In the genomic region with DNA sequence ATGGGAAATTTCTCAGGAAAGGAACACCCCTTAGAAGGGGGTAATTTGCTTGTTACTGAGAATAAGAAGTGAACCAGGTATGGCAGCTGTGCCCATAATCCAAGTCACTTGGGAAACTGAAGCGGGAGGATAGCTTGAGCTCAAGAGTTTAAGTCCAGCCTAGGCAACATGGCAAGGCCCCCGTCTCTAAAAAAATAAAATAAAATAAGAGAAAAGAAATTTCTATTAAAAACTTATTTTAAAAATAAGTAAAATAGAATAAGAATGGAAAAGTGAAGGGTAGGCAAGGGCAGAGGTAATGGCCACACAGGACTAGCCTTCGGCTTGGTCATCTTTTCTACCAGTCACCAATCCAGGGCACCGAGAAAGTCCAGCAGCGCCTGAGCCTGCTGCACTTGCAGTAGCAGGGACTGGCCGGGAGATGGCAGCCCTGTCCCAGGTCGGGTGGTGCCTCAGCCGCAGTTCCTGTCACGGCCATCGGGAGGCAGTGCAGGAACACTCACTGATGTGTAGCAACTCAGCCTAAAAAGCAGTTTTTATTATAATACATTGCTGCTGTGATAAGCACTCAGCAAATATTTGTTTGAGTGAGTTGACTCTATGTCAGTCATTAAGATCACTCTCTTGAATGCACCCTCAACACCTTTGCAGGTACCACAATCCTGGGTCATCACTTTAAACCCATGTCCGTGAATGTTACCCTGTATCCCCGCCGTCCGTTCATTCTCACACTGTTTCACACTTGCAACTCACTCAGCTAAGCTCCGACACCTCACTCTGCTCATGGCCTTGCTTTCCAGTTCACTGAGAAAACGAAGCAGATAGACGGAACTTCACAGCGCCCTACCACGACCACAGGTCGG, we compare ENCODE assay signal across 1 cellular context.
TF ChIP-seq lines count a peak whose summit lies in the region.

No MANE protein-coding gene starts in this region.

TF ChIP-seq in HepG2, 621 proteins besides CTCF, POLR2A, EP300 and RAD21 (continued from another document and continues in another):
- TF ChIP-seq ZNF574 (CRISPR knock-in tag; IDR thresholded peaks at IDR 0.05) = peak; percentile 64; the same call in 1 of the 2 replicates
- TF ChIP-seq ZNF350 (CRISPR knock-in tag; IDR thresholded peaks at IDR 0.05; ENCODE audit: borderline replicate concordance, low read depth) = peak; percentile 89
- TF ChIP-seq NR2C2 (CRISPR knock-in tag; IDR thresholded peaks at IDR 0.05; ENCODE audit: borderline replicate concordance) = 0 out of 2 replicates have a peak, but pooled peaks have one; percentile 26
- TF ChIP-seq, protein P1, sequence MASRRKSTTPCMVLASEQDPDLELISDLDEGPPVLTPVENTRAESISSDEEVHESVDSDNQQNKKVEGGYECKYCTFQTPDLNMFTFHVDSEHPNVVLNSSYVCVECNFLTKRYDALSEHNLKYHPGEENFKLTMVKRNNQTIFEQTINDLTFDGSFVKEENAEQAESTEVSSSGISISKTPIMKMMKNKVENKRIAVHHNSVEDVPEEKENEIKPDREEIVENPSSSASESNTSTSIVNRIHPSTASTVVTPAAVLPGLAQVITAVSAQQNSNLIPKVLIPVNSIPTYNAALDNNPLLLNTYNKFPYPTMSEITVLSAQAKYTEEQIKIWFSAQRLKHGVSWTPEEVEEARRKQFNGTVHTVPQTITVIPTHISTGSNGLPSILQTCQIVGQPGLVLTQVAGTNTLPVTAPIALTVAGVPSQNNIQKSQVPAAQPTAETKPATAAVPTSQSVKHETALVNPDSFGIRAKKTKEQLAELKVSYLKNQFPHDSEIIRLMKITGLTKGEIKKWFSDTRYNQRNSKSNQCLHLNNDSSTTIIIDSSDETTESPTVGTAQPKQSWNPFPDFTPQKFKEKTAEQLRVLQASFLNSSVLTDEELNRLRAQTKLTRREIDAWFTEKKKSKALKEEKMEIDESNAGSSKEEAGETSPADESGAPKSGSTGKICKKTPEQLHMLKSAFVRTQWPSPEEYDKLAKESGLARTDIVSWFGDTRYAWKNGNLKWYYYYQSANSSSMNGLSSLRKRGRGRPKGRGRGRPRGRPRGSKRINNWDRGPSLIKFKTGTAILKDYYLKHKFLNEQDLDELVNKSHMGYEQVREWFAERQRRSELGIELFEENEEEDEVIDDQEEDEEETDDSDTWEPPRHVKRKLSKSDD (CRISPR knock-in tag; IDR thresholded peaks at IDR 0.05; ENCODE audit: low read depth) = peak; percentile 49; the same call in 1 of the 2 replicates
- 0 out of 2 replicates have a peak, but pooled peaks have one; percentile 88 for TF ChIP-seq ZNF567 (CRISPR knock-in tag; IDR thresholded peaks at IDR 0.05; ENCODE audit: borderline replicate concordance)
- TF ChIP-seq ZFP36 (IDR thresholded peaks at IDR 0.05; ENCODE audit: borderline replicate concordance, low read depth, low read length, partially characterized antibody) = peak; percentile 71
- TF ChIP-seq YY1 (IDR thresholded peaks at IDR 0.05; ENCODE audit: insufficient read depth, insufficient replicate concordance, low read depth, low read length) = peak; percentile 82
- TF ChIP-seq GATAD2A (CRISPR knock-in tag; IDR thresholded peaks at IDR 0.05) = peak; percentile 70
- TF ChIP-seq ZNF326 (CRISPR knock-in tag; IDR thresholded peaks at IDR 0.05; ENCODE audit: borderline replicate concordance) = 0 out of 2 replicates have a peak, but pooled peaks have one; percentile 31
- TF ChIP-seq HMG20A (CRISPR knock-in tag; IDR thresholded peaks at IDR 0.05; ENCODE audit: borderline replicate concordance) = peak; percentile 34; the same call in 1 of the 2 replicates
- TF ChIP-seq SMARCE1 (IDR thresholded peaks at IDR 0.05; ENCODE audit: borderline replicate concordance) = no peak
- TF ChIP-seq ZNF441 (CRISPR knock-in tag; IDR thresholded peaks at IDR 0.05; ENCODE audit: borderline replicate concordance) = no peak
- no peak for TF ChIP-seq LCORL (IDR thresholded peaks at IDR 0.05)
- peak; percentile 75 for TF ChIP-seq LCORL (CRISPR knock-in tag; IDR thresholded peaks at IDR 0.05)
- TF ChIP-seq CCAR2 (optimal IDR thresholded peaks at IDR 0.05; ENCODE audit: low read depth, low read length) = no peak
- peak; percentile 72; the same call in 1 of the 2 replicates for TF ChIP-seq IRF9 (CRISPR knock-in tag; IDR thresholded peaks at IDR 0.05; ENCODE audit: borderline replicate concordance)
- TF ChIP-seq, protein P2, sequence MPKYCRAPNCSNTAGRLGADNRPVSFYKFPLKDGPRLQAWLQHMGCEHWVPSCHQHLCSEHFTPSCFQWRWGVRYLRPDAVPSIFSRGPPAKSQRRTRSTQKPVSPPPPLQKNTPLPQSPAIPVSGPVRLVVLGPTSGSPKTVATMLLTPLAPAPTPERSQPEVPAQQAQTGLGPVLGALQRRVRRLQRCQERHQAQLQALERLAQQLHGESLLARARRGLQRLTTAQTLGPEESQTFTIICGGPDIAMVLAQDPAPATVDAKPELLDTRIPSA (CRISPR knock-in tag; IDR thresholded peaks at IDR 0.05; ENCODE audit: borderline replicate concordance) = no peak
- TF ChIP-seq ZFYVE20 (CRISPR knock-in tag; IDR thresholded peaks at IDR 0.05; ENCODE audit: borderline replicate concordance, low read depth) = no peak
- peak; percentile 60; the same call in 1 of the 2 replicates for TF ChIP-seq MEF2D (CRISPR knock-in tag; IDR thresholded peaks at IDR 0.05)
- peak; percentile 36; the same call in 1 of the 2 replicates for TF ChIP-seq ZNF747 (CRISPR knock-in tag; IDR thresholded peaks at IDR 0.05; ENCODE audit: borderline replicate concordance)
- TF ChIP-seq, protein P3, sequence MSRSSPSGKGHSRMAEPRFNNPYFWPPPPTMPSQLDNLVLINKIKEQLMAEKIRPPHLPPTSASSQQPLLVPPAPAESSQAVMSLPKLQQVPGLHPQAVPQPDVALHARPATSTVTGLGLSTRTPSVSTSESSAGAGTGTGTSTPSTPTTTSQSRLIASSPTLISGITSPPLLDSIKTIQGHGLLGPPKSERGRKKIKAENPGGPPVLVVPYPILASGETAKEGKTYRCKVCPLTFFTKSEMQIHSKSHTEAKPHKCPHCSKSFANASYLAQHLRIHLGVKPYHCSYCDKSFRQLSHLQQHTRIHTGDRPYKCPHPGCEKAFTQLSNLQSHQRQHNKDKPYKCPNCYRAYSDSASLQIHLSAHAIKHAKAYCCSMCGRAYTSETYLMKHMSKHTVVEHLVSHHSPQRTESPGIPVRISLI (CRISPR knock-in tag; IDR thresholded peaks at IDR 0.05; ENCODE audit: borderline replicate concordance) = peak; percentile 62; the same call in 1 of the 2 replicates
- TF ChIP-seq, protein P4, sequence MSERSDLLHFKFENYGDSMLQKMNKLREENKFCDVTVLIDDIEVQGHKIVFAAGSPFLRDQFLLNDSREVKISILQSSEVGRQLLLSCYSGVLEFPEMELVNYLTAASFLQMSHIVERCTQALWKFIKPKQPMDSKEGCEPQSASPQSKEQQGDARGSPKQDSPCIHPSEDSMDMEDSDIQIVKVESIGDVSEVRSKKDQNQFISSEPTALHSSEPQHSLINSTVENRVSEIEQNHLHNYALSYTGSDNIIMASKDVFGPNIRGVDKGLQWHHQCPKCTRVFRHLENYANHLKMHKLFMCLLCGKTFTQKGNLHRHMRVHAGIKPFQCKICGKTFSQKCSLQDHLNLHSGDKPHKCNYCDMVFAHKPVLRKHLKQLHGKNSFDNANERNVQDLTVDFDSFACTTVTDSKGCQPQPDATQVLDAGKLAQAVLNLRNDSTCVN (CRISPR knock-in tag; IDR thresholded peaks at IDR 0.05; ENCODE audit: borderline replicate concordance) = peak; percentile 81; the same call in 1 of the 2 replicates
- 0 out of 2 replicates have a peak, but pooled peaks have one; percentile 32 for TF ChIP-seq ZSCAN29 (CRISPR knock-in tag; conservative IDR thresholded peaks at IDR 0.05)
- no peak for TF ChIP-seq ZC3H4 (CRISPR knock-in tag; IDR thresholded peaks at IDR 0.05; ENCODE audit: borderline replicate concordance)
- TF ChIP-seq RBAK (CRISPR knock-in tag; IDR thresholded peaks at IDR 0.05) = no peak
- no peak for TF ChIP-seq ZNF224 (CRISPR knock-in tag; IDR thresholded peaks at IDR 0.05)
- no peak for TF ChIP-seq SNAPC4 (CRISPR knock-in tag; IDR thresholded peaks at IDR 0.05)
- no peak for TF ChIP-seq ZBTB8A (CRISPR knock-in tag; IDR thresholded peaks at IDR 0.05; ENCODE audit: borderline replicate concordance, low read depth)
- no peak for TF ChIP-seq ZNF850 (CRISPR knock-in tag; conservative IDR thresholded peaks at IDR 0.05)
- TF ChIP-seq, protein P5, sequence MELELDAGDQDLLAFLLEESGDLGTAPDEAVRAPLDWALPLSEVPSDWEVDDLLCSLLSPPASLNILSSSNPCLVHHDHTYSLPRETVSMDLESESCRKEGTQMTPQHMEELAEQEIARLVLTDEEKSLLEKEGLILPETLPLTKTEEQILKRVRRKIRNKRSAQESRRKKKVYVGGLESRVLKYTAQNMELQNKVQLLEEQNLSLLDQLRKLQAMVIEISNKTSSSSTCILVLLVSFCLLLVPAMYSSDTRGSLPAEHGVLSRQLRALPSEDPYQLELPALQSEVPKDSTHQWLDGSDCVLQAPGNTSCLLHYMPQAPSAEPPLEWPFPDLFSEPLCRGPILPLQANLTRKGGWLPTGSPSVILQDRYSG (CRISPR knock-in tag; IDR thresholded peaks at IDR 0.05) = no peak
- no peak for TF ChIP-seq SNAI1 (CRISPR knock-in tag; IDR thresholded peaks at IDR 0.05; ENCODE audit: borderline replicate concordance)
- TF ChIP-seq TP53 (CRISPR knock-in tag; conservative IDR thresholded peaks at IDR 0.05) = no peak
- TF ChIP-seq ZMYM3 (CRISPR knock-in tag; IDR thresholded peaks at IDR 0.05) = no peak
- no peak for TF ChIP-seq SRF (IDR thresholded peaks at IDR 0.05; ENCODE audit: low read depth, low read length)
